ENCODE assay signal across 19 cellular contexts in genomic region chr6:138346302-138347195, GRCh38. TPM values are rescaled to one million over a fixed set of nuclear protein-coding genes. Genes with fewer than 3 reads are reported as not detected.
DNase-seq lines count a peak whose midpoint lies in the region; TF ChIP-seq lines count a peak whose summit lies in the region.
"Had no signal": no experiment of that assay in that cellular context is flagged by ENCODE, and none has a peak within 500 bp of the region (broad histone marks: within the 10 kb centered on the region; RNA-seq: fewer than 3 reads in every experiment).

No MANE protein-coding gene starts in this region.

- H3K4me3 ChIP-seq in adipocyte (ENCODE audit: low read length) (no peak overlapping the region), fibroblast of mammary gland (ENCODE audit: control insufficient read depth, low read depth, low read length) (no peak overlapping the region), stomach (no peak overlapping the region)
- H3K4me3 ChIP-seq: lower lobe of right lung, prostate gland had no signal

- no peaks in the 10 kb centered on the region for H3K36me3 ChIP-seq in adipocyte (ENCODE audit: control insufficient read depth, insufficient read depth, low read length, severe bottlenecking)
- H3K36me3 ChIP-seq in stomach = no peaks in the 10 kb centered on the region
- H3K36me3 ChIP-seq: BE2C, lower lobe of right lung, prostate gland had no signal

- H3K9ac ChIP-seq in adipocyte (ENCODE audit: low read length) = no peak overlapping the region

- no peaks in the 10 kb centered on the region for H3K9me3 ChIP-seq in adipocyte (ENCODE audit: control insufficient read depth, low read length)
- H3K9me3 ChIP-seq in stomach = no peaks in the 10 kb centered on the region
- H3K9me3 ChIP-seq: BE2C, lower lobe of right lung, prostate gland had no signal

- peak; percentile 34 for DNase-seq in EH (ENCODE audit: low read depth)
- peak; percentile 68 for DNase-seq in adipocyte (ENCODE audit: low read depth)
- peak; percentile 22 for DNase-seq in fibroblast of mammary gland (ENCODE audit: low read depth)
- peak; percentile 45 for DNase-seq in non-pigmented ciliary epithelial cell (ENCODE audit: low read depth)
- DNase-seq in stomach = no peak
- DNase-seq in cerebellar cortex (ENCODE audit: low spot score) = no peak
- no peak for DNase-seq in pons (ENCODE audit: low spot score)
- no peak for DNase-seq in AG08396 (ENCODE audit: low spot score)
- DNase-seq: activated CD4-positive, alpha-beta T cell treated with anti-CD3 and anti-CD28 coated beads for 1 hour; activated naive CD4-positive, alpha-beta T cell treated with anti-CD3 and anti-CD28 coated beads for 36 hours; BE2C; lower lobe of right lung; naive thymus-derived CD8-positive, alpha-beta T cell; NCI-H1694 treated with DMSO at 0.1 percent for 48 hours; NCI-H446 treated with DMSO at 0.1 percent for 48 hours; SHP77 had no signal

- TF ChIP-seq EP300 in stomach (IDR thresholded peaks at IDR 0.05) = no peak

- H3K27ac ChIP-seq in stomach = no peak overlapping the region
- H3K27ac ChIP-seq: lower lobe of right lung had no signal

- TF ChIP-seq CTCF in fibroblast of mammary gland (conservative IDR thresholded peaks at IDR 0.05; ENCODE audit: control insufficient read depth, insufficient read depth, low read depth, low read length) = no peak
- TF ChIP-seq CTCF in stomach (IDR thresholded peaks at IDR 0.05) = no peak

- 34 to 47% (median 46%) methylated on average over 2 of the region's 2 CpGs for WGBS in stomach, 5 donors

- no peaks in the 10 kb centered on the region for H3K4me1 ChIP-seq in adipocyte (ENCODE audit: control insufficient read depth, insufficient read depth, low read length)
- peaks cover 0 to 10% (median 3%) of the 10 kb centered on the region in 4 donors for H3K4me1 ChIP-seq in stomach
- H3K4me1 ChIP-seq: BE2C, lower lobe of right lung, prostate gland had no signal

- no peaks in the 10 kb centered on the region for H3K27me3 ChIP-seq in adipocyte (replicated peaks; ENCODE audit: control insufficient read depth, insufficient read depth, low read length)
- no peaks in the 10 kb centered on the region for H3K27me3 ChIP-seq in stomach

- TF ChIP-seq POLR2A in stomach (IDR thresholded peaks at IDR 0.05) = no peak

- intact Hi-C loops in stomach (cut with DNase I; ENCODE audit: low total_unique reads) = no loop called here

RNA-seq across cellular contexts. Expression of gene SMIM28, which starts 31.2 kb away (rescaled TPM):
- not detected for total RNA-seq in stomach
- polyA plus RNA-seq in stomach = not detected
- total RNA-seq: activated naive CD4-positive, alpha-beta T cell treated with anti-CD3 and anti-CD28 coated beads for 36 hours; frontal cortex; HT1080; lower lobe of right lung; naive thymus-derived CD8-positive, alpha-beta T cell; prostate gland had no signal
- polyA plus RNA-seq: naive thymus-derived CD8-positive, alpha-beta T cell had no signal

RNA-seq across cellular contexts. Expression of gene HEBP2, which starts 57.5 kb away (rescaled TPM):
- total RNA-seq in stomach = 100 to 1,000 TPM in 2 of 5 donors, 10 to 100 TPM in 2, 1 to 10 TPM in 1; 9.9 to 351 (median 48.3) TPM
- polyA plus RNA-seq in stomach = 10 to 100 TPM; 20.5 to 49.9 (median 48.5) TPM

Comparison
In these comparisons a context has a peak if more than half of its experiments do, and no peak if none do; other contexts are left out.
1. DNase-seq: peak in EH (single experiment), adipocyte (single experiment), fibroblast of mammary gland (single experiment) and non-pigmented ciliary epithelial cell (single experiment); none in stomach (single experiment), cerebellar cortex (single experiment), pons (single experiment) and AG08396 (single experiment).